8 cellular contexts compared by ENCODE assay signal in the genomic region with DNA sequence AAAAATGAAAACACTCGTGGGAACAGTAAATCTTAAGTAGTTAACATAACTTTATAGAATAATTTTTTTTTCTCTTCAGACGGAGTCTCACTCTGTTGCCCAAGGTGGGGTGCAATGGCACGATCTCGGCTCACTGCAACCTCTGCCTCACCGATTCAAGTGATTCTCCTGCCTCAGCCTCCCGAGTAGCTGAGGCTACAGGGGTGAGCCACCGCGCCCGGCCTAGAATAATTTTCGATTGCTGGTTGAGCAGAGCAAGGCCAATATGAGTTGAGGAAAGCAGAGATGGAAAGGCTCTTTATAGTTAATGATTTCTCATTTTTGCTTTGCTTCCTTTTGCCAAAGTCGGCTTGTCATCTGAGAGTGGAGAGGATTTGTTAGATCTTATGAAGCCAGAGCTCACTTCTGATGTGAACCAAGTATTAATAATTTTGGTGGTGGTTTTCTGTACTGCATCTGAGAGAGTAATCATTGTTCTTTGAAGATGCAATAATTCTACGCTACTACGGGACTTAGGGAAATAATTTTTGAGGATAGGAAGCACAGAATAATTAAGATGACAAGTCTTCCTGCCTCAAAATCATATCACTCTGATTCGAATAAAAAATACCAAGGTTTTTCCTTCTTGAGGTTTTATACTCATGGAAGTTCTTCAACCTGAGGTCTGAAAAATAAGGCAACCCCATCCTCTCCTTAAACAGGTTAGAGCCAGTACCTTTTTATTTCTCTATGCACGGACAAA. TPM values are rescaled to one million over a fixed set of nuclear protein-coding genes. Genes with fewer than 3 reads are reported as not detected.
DNase-seq lines count a peak whose midpoint lies in the region; ATAC-seq, FAIRE-seq and TF ChIP-seq lines count a peak whose summit lies in the region.

No MANE protein-coding gene starts in this region.

- H3K4me2 ChIP-seq in K562 (ENCODE audit: insufficient read depth, low read length) = peak overlapping the region; percentile 82; the same call in 1 of the 2 replicates

- ATAC-seq in K562 = no peak
- ATAC-seq in GM21717 (IDR thresholded peaks at IDR 0.05; ENCODE audit: unreplicated experiment) = no peak
- ATAC-seq in GM18858 (IDR thresholded peaks at IDR 0.05; ENCODE audit: unreplicated experiment) = no peak
- ATAC-seq in HG02571 (IDR thresholded peaks at IDR 0.05; ENCODE audit: unreplicated experiment) = no peak
- no peak for ATAC-seq in HG03039 (IDR thresholded peaks at IDR 0.05; ENCODE audit: unreplicated experiment)

- no peaks in the 10 kb centered on the region for H3K9me1 ChIP-seq in K562 (ENCODE audit: control insufficient read depth, insufficient read depth, low read length)

- peaks cover 2% of the 10 kb centered on the region for H3K36me3 Mint-ChIP-seq in mesothelial cell of epicardium

- H3K36me3 ChIP-seq in HEK293 (ENCODE audit: control insufficient read depth in 2 of 2, insufficient read depth in 1 of 2, low read length in 2 of 2) (no peaks in the 10 kb centered on the region), K562 (ENCODE audit: control insufficient read depth, insufficient read depth, low read length) (no peaks in the 10 kb centered on the region; the same call in 2 of the 3 replicates)

- no peak for FAIRE-seq in K562 (lab: Jason Lieb, UNC)

- 0 out of 2 replicates have a peak overlapping the region, but pooled peaks have one; percentile 89 for H2AFZ ChIP-seq in K562 (ENCODE audit: low read depth, low read length)

- H3K27me3 ChIP-seq in K562 (ENCODE audit: control insufficient read depth in 2 of 2, insufficient read depth in 2 of 2, low read length in 2 of 2) = no peaks in the 10 kb centered on the region

- no peak for TF ChIP-seq RAD21 in K562 (CRISPR knock-in tag; conservative IDR thresholded peaks at IDR 0.05 in 1 of 2, IDR thresholded peaks at IDR 0.05 in 1 of 2)

- no peaks in the 10 kb centered on the region for H3K9me3 ChIP-seq in HEK293 (ENCODE audit: control insufficient read depth, insufficient read depth, low read depth, low read length)
- no peaks in the 10 kb centered on the region for H3K9me3 ChIP-seq in K562 (replicated peaks; ENCODE audit: control insufficient read depth, insufficient read depth, low read depth, low read length)

- BruUV-seq in K562 (replicated peaks; lab: Mats Ljungman, UMichigan) = no TSS peak

- WGBS in K562 (ENCODE audit: insufficient coverage, low coverage, missing lambda C conversion rate) = 80% methylated on average over 15 of the region's 15 CpGs

- no peaks in the 10 kb centered on the region for H3K4me1 ChIP-seq in HEK293 (ENCODE audit: control insufficient read depth, insufficient read depth, low read length)
- peaks cover 6% of the 10 kb centered on the region in 2 experiments for H3K4me1 ChIP-seq in K562 (replicated peaks in 1 of 2; ENCODE audit: control insufficient read depth in 2 of 2, insufficient read depth in 2 of 2, low read length in 2 of 2)

- no peaks in the 10 kb centered on the region for H3K9me3 Mint-ChIP-seq in mesothelial cell of epicardium

- peaks cover 3% of the 10 kb centered on the region for H3K27me3 Mint-ChIP-seq in mesothelial cell of epicardium (ENCODE audit: low read depth)

- TF ChIP-seq POLR2A in K562 (conservative IDR thresholded peaks at IDR 0.05) = no peak

- CTCF ChIA-PET in HEK293 (lab: Yijun Ruan, JAX) = no interaction called here
- CTCF ChIA-PET in K562 (lab: Yijun Ruan, JAX; ENCODE audit: low intra/inter-chr PET ratio) = no interaction called here

- peak; percentile 41 for DNase-seq in ACHN
- peak in 2 of 4 experiments; percentile 17 for DNase-seq in K562 (ENCODE audit: extremely low read depth in 1 of 4, low spot score in 3 of 4)
- DNase-seq in mesothelial cell of epicardium (ENCODE audit: low spot score in 2 of 2, unreplicated experiment in 2 of 2) = no peak

- peaks cover 31% of the 10 kb centered on the region for H3K4me1 Mint-ChIP-seq in mesothelial cell of epicardium

- H3K4me3 ChIP-seq in HEK293 (ENCODE audit: low read depth, low read length) (peak overlapping the region; percentile 65; the same call in 1 of the 2 replicates), K562 (peak overlapping the region; percentile 87; the same call in 1 of the 2 replicates)

- POLR2A ChIA-PET in HEK293 (lab: Yijun Ruan, JAX) (interaction anchor here (0.6 to 3.6 kb wide), 5 partner anchors 9 to 140 kb away, joined by 3 to 34 read pairs (median 3); a partner anchor contains a TSS), K562 (lab: Yijun Ruan, JAX) (interaction anchor here (0.5 to 2.3 kb wide), 9 partner anchors 9 to 457 kb away, joined by 3 to 12 read pairs (median 4); a partner anchor contains a TSS)

- H3K79me2 ChIP-seq in K562 (ENCODE audit: control insufficient read depth, insufficient read depth, low read length) = peaks cover 47% of the 10 kb centered on the region

- H3K27ac ChIP-seq in HEK293 (ENCODE audit: extremely low read depth, low read depth, low read length) = no peak overlapping the region
- no peak overlapping the region for H3K27ac ChIP-seq in K562 (ENCODE audit: extremely low read depth, low read depth, low read length)

- peak overlapping the region; percentile 86 for H3K4me3 Mint-ChIP-seq in mesothelial cell of epicardium

- H3K9ac ChIP-seq in K562 (ENCODE audit: insufficient read depth in 1 of 2, low read depth in 2 of 2, low read length in 2 of 2) = peak overlapping the region in 1 of 2 experiments; percentile 84; a peak in 2 of 4 replicates

- intact Hi-C loops in K562 (cut with micrococcal nuclease) = no loop called here

- in situ Hi-C loops in ACHN (cut with HindIII; ENCODE audit: low pct_ligation_motif_present, low pct_unique_long_range_greater_than_20kb, low sequenced_read_pairs) = no loop called here
- in situ Hi-C loops in K562 (cut with MboI) = no loop called here

- TF ChIP-seq CTCF in HEK293 (tag by site-specific recombination; IDR thresholded peaks at IDR 0.05) = no peak
- TF ChIP-seq CTCF in K562 (IDR thresholded peaks at IDR 0.05 in 2 of 3, conservative IDR thresholded peaks at IDR 0.05 in 1 of 3; ENCODE audit: insufficient read depth in 2 of 3, low read depth in 1 of 3, low read length in 3 of 3) = no peak
- peak; percentile 34 for TF ChIP-seq CTCF in mesothelial cell of epicardium (IDR thresholded peaks at IDR 0.05; ENCODE audit: unreplicated experiment)

- no peaks in the 10 kb centered on the region for H4K20me1 ChIP-seq in K562 (replicated peaks; ENCODE audit: control insufficient read depth, insufficient read depth, low read length)

- peak overlapping the region; percentile 98 for H3K27ac Mint-ChIP-seq in mesothelial cell of epicardium

- no peak for TF ChIP-seq EP300 in K562 (IDR thresholded peaks at IDR 0.05; ENCODE audit: low read length)

TF ChIP-seq in HEK293, 187 proteins besides CTCF, POLR2A, EP300 and RAD21 (continues in another document):
- TF ChIP-seq, protein P1, sequence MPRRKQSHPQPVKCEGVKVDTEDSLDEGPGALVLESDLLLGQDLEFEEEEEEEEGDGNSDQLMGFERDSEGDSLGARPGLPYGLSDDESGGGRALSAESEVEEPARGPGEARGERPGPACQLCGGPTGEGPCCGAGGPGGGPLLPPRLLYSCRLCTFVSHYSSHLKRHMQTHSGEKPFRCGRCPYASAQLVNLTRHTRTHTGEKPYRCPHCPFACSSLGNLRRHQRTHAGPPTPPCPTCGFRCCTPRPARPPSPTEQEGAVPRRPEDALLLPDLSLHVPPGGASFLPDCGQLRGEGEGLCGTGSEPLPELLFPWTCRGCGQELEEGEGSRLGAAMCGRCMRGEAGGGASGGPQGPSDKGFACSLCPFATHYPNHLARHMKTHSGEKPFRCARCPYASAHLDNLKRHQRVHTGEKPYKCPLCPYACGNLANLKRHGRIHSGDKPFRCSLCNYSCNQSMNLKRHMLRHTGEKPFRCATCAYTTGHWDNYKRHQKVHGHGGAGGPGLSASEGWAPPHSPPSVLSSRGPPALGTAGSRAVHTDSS (tag by site-specific recombination; IDR thresholded peaks at IDR 0.05) = no peak
- TF ChIP-seq ZNF544 (tag by site-specific recombination; IDR thresholded peaks at IDR 0.05) = no peak
- no peak for TF ChIP-seq ZNF202 (tag by site-specific recombination; IDR thresholded peaks at IDR 0.05; ENCODE audit: borderline replicate concordance)
- TF ChIP-seq ZBTB20 (tag by site-specific recombination; IDR thresholded peaks at IDR 0.05) = no peak

TF ChIP-seq in K562, 482 proteins besides CTCF, POLR2A, EP300 and RAD21 (continues in another document):
- TF ChIP-seq L3MBTL2 (IDR thresholded peaks at IDR 0.05) (no peak), EHMT2 (IDR thresholded peaks at IDR 0.05) (no peak), POLR2G (IDR thresholded peaks at IDR 0.05; ENCODE audit: low read depth, low read length) (no peak), CCAR2 (IDR thresholded peaks at IDR 0.05; ENCODE audit: low read depth, low read length) (no peak), DPF2 (IDR thresholded peaks at IDR 0.05) (no peak), EGR1 (conservative IDR thresholded peaks at IDR 0.05) (no peak), SP1 (CRISPR knock-in tag; IDR thresholded peaks at IDR 0.05) (no peak), BACH1 (tag; IDR thresholded peaks at IDR 0.05) (no peak), PML (IDR thresholded peaks at IDR 0.05; ENCODE audit: low read length) (no peak)

RNA-seq across cellular contexts. Expression of a gene that starts 1.5 kb away (rescaled TPM):
- 32.9 and 95.0 TPM in 2 replicates for total RNA-seq in K562 (2011; cell fraction: chromatin; rRNA removed; ENCODE audit: low replicate concordance)
- total RNA-seq in K562 (2011; cell fraction: nucleolus; rRNA removed) = 23.7 and 31.2 TPM in 2 replicates
- total RNA-seq in K562 (2011; cell fraction: nucleoplasm; rRNA removed) = 41.3 and 69.3 TPM in 2 replicates
- total RNA-seq in K562 (2014; rRNA removed) (30.8 and 33.2 TPM in 2 replicates), K562 (2014; rRNA removed; fragmentation: Illumina TruSeq; extraction: Trizol) (44.6 and 48.0 TPM in 2 replicates), K562 (2015; rRNA removed; fragmentation: Illumina TruSeq; extraction: Trizol) (45.0 and 48.5 TPM in 2 replicates), K562 (2021) (33.4 and 37.6 TPM in 2 replicates), mesothelial cell of epicardium (84.7 to 88.6 TPM (median 85.0 TPM) in 3 replicates)
- polyA plus RNA-seq in K562 (2011; rRNA removed) (22.4 and 25.6 TPM in 2 replicates), K562 (2014; fragmentation: Illumina TruSeq; extraction: Trizol) (28.5 and 33.8 TPM in 2 replicates), K562 (2014; fragmentation: Nextera tagmentation; extraction: Ambion mirVana) (10 to 100 TPM in 1 of 2 experiments, 1 to 10 TPM in 1; 7.8 to 11.4 TPM), K562 (2014; rRNA removed) (26.3 and 33.4 TPM in 2 replicates)
- 13.3 and 15.4 TPM in 2 replicates for polyA plus RNA-seq in K562 (2011; cell fraction: cytosol; rRNA removed)
- polyA plus RNA-seq in K562 (2011; cell fraction: nucleus; rRNA removed) = 10.0 and 10.6 TPM in 2 replicates
- polyA plus RNA-seq in K562 (2012) = 21.6 and 29.2 TPM in 2 replicates
- polyA minus RNA-seq in K562 (2011; rRNA and poly(A)+ RNA removed) = 35.0 and 41.1 TPM in 2 replicates
- 19.0 and 23.4 TPM in 2 replicates for polyA minus RNA-seq in K562 (2011; cell fraction: cytosol; rRNA and poly(A)+ RNA removed)
- 14.0 and 20.2 TPM in 2 replicates for polyA minus RNA-seq in K562 (2011; cell fraction: nucleus; rRNA and poly(A)+ RNA removed)
